In genomic region chr1:174218983-174219382, GRCh38 we compare ENCODE assay signal across 21 cellular contexts. TPM values are rescaled to one million over a fixed set of nuclear protein-coding genes. Genes with fewer than 3 reads are reported as not detected.
DNase-seq lines count a peak whose midpoint lies in the region; ATAC-seq and TF ChIP-seq lines count a peak whose summit lies in the region.
"Had no signal": no experiment of that assay in that cellular context is flagged by ENCODE, and none has a peak within 500 bp of the region (broad histone marks: within the 10 kb centered on the region; RNA-seq: fewer than 3 reads in every experiment).

No MANE protein-coding gene starts in this region.

- H3F3A ChIP-seq in DOHH2 (ENCODE audit: control insufficient read depth, insufficient read depth): peaks cover 14% of the 10 kb centered on the region; the same call in 1 of the 2 replicates

- H3K9me3 ChIP-seq in DOHH2 (ENCODE audit: control insufficient read depth, insufficient read depth, low read length): no peaks in the 10 kb centered on the region; the same call in 1 of the 2 replicates
- no peaks in the 10 kb centered on the region for H3K9me3 ChIP-seq in gastroesophageal sphincter

- H3K27ac ChIP-seq in DOHH2 (ENCODE audit: low read depth, low read length) (peak overlapping the region; percentile 14), gastroesophageal sphincter (peak overlapping the region in 1 of 4 donors; percentile 57)
- H3K27ac ChIP-seq: BLaER1 treated with 17β-estradiol and CSF1 and Interleukin-3, amounts not matched to agents 10 nM and 100 nM had no signal

- peaks cover 35% of the 10 kb centered on the region for H3K4me1 ChIP-seq in DOHH2 (ENCODE audit: control insufficient read depth, low read length)
- peaks cover 0 to 31% (median 4%) of the 10 kb centered on the region in 3 donors for H3K4me1 ChIP-seq in gastroesophageal sphincter
- H3K4me1 ChIP-seq: BLaER1 treated with 17β-estradiol and CSF1 and Interleukin-3, amounts not matched to agents 10 nM and 100 nM had no signal

- peak; percentile 36 for DNase-seq in NAMALWA (ENCODE audit: low spot score)
- peak; percentile 29 for DNase-seq in amniotic epithelial cell (ENCODE audit: low read depth)
- peak; percentile 12 to 49 for DNase-seq in foreskin fibroblast
- no peak for DNase-seq in epidermal melanocyte (ENCODE audit: insufficient read length, low spot score)
- DNase-seq in NCI-H1048 (lab: John Stamatoyannopoulos, UW): no peak
- DNase-seq: CD8-positive, alpha-beta memory T cell; DND-41; GDM1; MG63; NCI-H1417; NCI-H2029; NCI-H2171 treated with DMSO at 0.1 percent for 48 hours; NCI-H446 treated with DMSO at 0.1 percent for 48 hours; NCI-H774; SK-N-SH had no signal

- ATAC-seq in HG02981 (IDR thresholded peaks at IDR 0.05; ENCODE audit: unreplicated experiment) (no peak), gastroesophageal sphincter (no peak)
- ATAC-seq: Panc1, Right ventricle myocardium inferior had no signal

- H3K9me2 ChIP-seq in DOHH2 (replicated peaks; ENCODE audit: control insufficient read depth, low read length): no peaks in the 10 kb centered on the region
- H3K9me2 ChIP-seq: SK-N-SH had no signal

- peaks cover 45% of the 10 kb centered on the region for H3K79me2 ChIP-seq in DOHH2 (ENCODE audit: control insufficient read depth, low read length)

- H3K4me3 ChIP-seq in DOHH2 (ENCODE audit: low read length) (peak overlapping the region; percentile 30; the same call in 1 of the 2 replicates), foreskin fibroblast (ENCODE audit: low read depth in 1 of 2, low read length in 2 of 2) (no peak overlapping the region), gastroesophageal sphincter (no peak overlapping the region)
- H3K4me3 ChIP-seq: BLaER1 treated with 17β-estradiol and CSF1 and Interleukin-3, amounts not matched to agents 10 nM and 100 nM; MG63 had no signal

- peak overlapping the region; percentile 36 for H3K4me2 ChIP-seq in DOHH2 (ENCODE audit: low read length)
- H3K4me2 ChIP-seq: BLaER1 treated with 17β-estradiol and CSF1 and Interleukin-3, amounts not matched to agents 10 nM and 100 nM; SK-N-SH had no signal

- H3K27me3 ChIP-seq in DOHH2 (ENCODE audit: control insufficient read depth, low read length): no peaks in the 10 kb centered on the region
- H3K27me3 ChIP-seq in gastroesophageal sphincter: no peaks in the 10 kb centered on the region
- H3K27me3 ChIP-seq: BLaER1 treated with 17β-estradiol and CSF1 and Interleukin-3, amounts not matched to agents 10 nM and 100 nM; MG63 had no signal

- peaks cover 27% of the 10 kb centered on the region for H3K36me3 ChIP-seq in DOHH2 (ENCODE audit: control insufficient read depth, low read length)
- H3K36me3 ChIP-seq in gastroesophageal sphincter: peaks cover 0 to 15% of the 10 kb centered on the region in 2 donors

- no peak for TF ChIP-seq EP300 in gastroesophageal sphincter (IDR thresholded peaks at IDR 0.05)

- TF ChIP-seq POLR2A in gastroesophageal sphincter (IDR thresholded peaks at IDR 0.05): no peak

- H4K20me1 ChIP-seq in DOHH2 (ENCODE audit: control insufficient read depth, insufficient read depth, low read depth, low read length): peaks cover 13% of the 10 kb centered on the region; the same call in 1 of the 2 replicates

- TF ChIP-seq CTCF in DOHH2 (IDR thresholded peaks at IDR 0.05; ENCODE audit: low read depth, low read length, poor library complexity, severe bottlenecking): no peak
- no peak for TF ChIP-seq CTCF in foreskin fibroblast (IDR thresholded peaks at IDR 0.05; ENCODE audit: low read depth, low read length)
- TF ChIP-seq CTCF in gastroesophageal sphincter (IDR thresholded peaks at IDR 0.05): no peak

RNA-seq across cellular contexts. Expression of gene RABGAP1L, which starts 59.7 kb away (rescaled TPM):
- total RNA-seq in gastroesophageal sphincter: 100 to 1,000 TPM in 1 of 4 donors, 10 to 100 TPM in 3; 31.2 to 115 (median 62.5) TPM

Comparison
In these comparisons a context has a peak if more than half of its experiments do, and no peak if none do; other contexts are left out.
1. DNase-seq: peak in NAMALWA (single experiment), amniotic epithelial cell (single experiment) and foreskin fibroblast (2 of 2); none in epidermal melanocyte (single experiment) and NCI-H1048 (single experiment).